Comparison of ENCODE assay signal across 19 cellular contexts in genomic region chr7:46226860-46227259, GRCh38.
"Had no signal": no experiment of that assay in that cellular context is flagged by ENCODE, and none has a peak within 500 bp of the region (broad histone marks: within the 10 kb centered on the region; RNA-seq: fewer than 3 reads in every experiment).

No MANE protein-coding gene starts in this region.

- H3K4me1 Mint-ChIP-seq: activated CD4-positive, alpha-beta memory T cell treated with anti-CD3 and anti-CD28 coated beads, Interleukin-2, amount 10 ng/mL, durations not matched to agents 7 days and 5 days; activated CD4-positive, alpha-beta T cell treated with anti-CD3 and anti-CD28 coated beads for 36 hours; central memory CD8-positive, alpha-beta T cell; naive thymus-derived CD4-positive, alpha-beta T cell had no signal

- H3K27ac Mint-ChIP-seq: activated CD4-positive, alpha-beta memory T cell treated with anti-CD3 and anti-CD28 coated beads, Interleukin-2, amount 10 ng/mL, durations not matched to agents 7 days and 5 days; activated CD4-positive, alpha-beta T cell treated with anti-CD3 and anti-CD28 coated beads for 36 hours; effector memory CD8-positive, alpha-beta T cell; naive thymus-derived CD4-positive, alpha-beta T cell had no signal

- H3K4me3 Mint-ChIP-seq: activated CD4-positive, alpha-beta memory T cell treated with anti-CD3 and anti-CD28 coated beads, Interleukin-2, amount 10 ng/mL, durations not matched to agents 7 days and 5 days; activated CD4-positive, alpha-beta T cell treated with anti-CD3 and anti-CD28 coated beads for 36 hours; central memory CD8-positive, alpha-beta T cell; effector memory CD8-positive, alpha-beta T cell; naive thymus-derived CD4-positive, alpha-beta T cell had no signal

- H3K36me3 Mint-ChIP-seq: naive thymus-derived CD4-positive, alpha-beta T cell had no signal

- H3K27me3 ChIP-seq: neutrophil, spleen had no signal

- H3K4me1 ChIP-seq: spleen had no signal

- H3K4me3 ChIP-seq: lung, spleen had no signal

- H3K9me3 ChIP-seq: neutrophil, spleen had no signal

- H3K27ac ChIP-seq: epithelial cell of prostate, neutrophil, spleen, VCaP had no signal

- H3K27me3 Mint-ChIP-seq: activated CD4-positive, alpha-beta memory T cell treated with anti-CD3 and anti-CD28 coated beads, Interleukin-2, amount 10 ng/mL, durations not matched to agents 7 days and 5 days; effector memory CD8-positive, alpha-beta T cell had no signal

- H3K36me3 ChIP-seq: neutrophil, spleen had no signal

- FAIRE-seq: astrocyte had no signal

- DNase-seq: activated CD4-positive, alpha-beta memory T cell treated with anti-CD3 and anti-CD28 coated beads, Interleukin-2, amount 10 ng/mL, durations not matched to agents 7 days and 5 days; activated CD4-positive, alpha-beta T cell treated with anti-CD3 and anti-CD28 coated beads for 36 hours; activated CD8-positive, alpha-beta memory T cell treated with anti-CD3 and anti-CD28 coated beads, Interleukin-2, amount 50 U/mL, for 48 hours; activated naive CD4-positive, alpha-beta T cell; effector memory CD8-positive, alpha-beta T cell; midbrain; naive thymus-derived CD4-positive, alpha-beta T cell; posterior cingulate gyrus; spleen; stimulated activated CD4-positive, alpha-beta T cell treated with anti-CD3 and anti-CD28 coated beads, Interleukin-1b, Interleukin-23, amount 100 ng/mL, for 48 hours; stimulated activated naive CD4-positive, alpha-beta T cell; T1000; trophoblast cell had no signal

- H3K9me3 Mint-ChIP-seq: activated CD4-positive, alpha-beta memory T cell treated with anti-CD3 and anti-CD28 coated beads, Interleukin-2, amount 10 ng/mL, durations not matched to agents 7 days and 5 days had no signal
